15 cellular contexts compared by ENCODE assay signal in the genomic region with DNA sequence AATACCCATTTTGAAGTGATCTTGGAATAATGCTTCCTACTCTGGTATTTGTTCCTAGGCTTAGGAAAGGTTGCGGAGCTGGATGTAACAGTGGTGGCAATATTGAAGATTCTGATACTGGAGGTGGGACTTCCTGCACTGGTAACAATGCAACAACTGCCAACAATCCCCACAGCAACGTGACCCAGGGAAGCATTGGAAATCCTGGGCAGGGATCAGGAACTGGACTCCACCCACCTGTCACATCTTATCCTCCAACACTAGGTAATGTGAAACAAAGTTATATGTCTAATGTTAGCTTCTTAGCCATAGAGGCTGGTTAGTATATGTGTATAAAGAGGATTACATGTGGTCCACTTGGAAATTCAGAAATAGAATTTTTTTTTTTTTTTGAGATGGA.
DNase-seq lines count a peak whose midpoint lies in the region; ATAC-seq, FAIRE-seq and TF ChIP-seq lines count a peak whose summit lies in the region.
"Had no signal": no experiment of that assay in that cellular context is flagged by ENCODE, and none has a peak within 500 bp of the region (broad histone marks: within the 10 kb centered on the region; RNA-seq: fewer than 3 reads in every experiment).

No MANE protein-coding gene starts in this region.

- H3K36me3 Mint-ChIP-seq in endothelial cell (ENCODE audit: low read depth, unreplicated experiment) (peaks cover 26% of the 10 kb centered on the region), immature natural killer cell (peaks cover 22 to 44% (median 35%) of the 10 kb centered on the region in 3 donors)

- H3K27me3 Mint-ChIP-seq in endothelial cell (ENCODE audit: unreplicated experiment) (peaks cover 3% of the 10 kb centered on the region), immature natural killer cell (ENCODE audit: low read depth in 3 of 3) (peaks cover 0 to 2% (median 1%) of the 10 kb centered on the region in 3 donors)
- H3K27me3 Mint-ChIP-seq: CD4-positive, alpha-beta memory T cell had no signal

- DNase-seq in left ventricle myocardium superior: no peak
- DNase-seq in left cardiac atrium: no peak
- DNase-seq in HTR-8/SVneo (ENCODE audit: insufficient read length, low spot score): no peak
- DNase-seq in endothelial cell (ENCODE audit: low spot score): no peak
- DNase-seq in urothelium cell line (ENCODE audit: low spot score): no peak
- DNase-seq in NCI-H748 treated with DMSO at 0.1 percent for 48 hours (lab: John Stamatoyannopoulos, UW): no peak
- DNase-seq in immature natural killer cell: no peak
- no peak for DNase-seq in middle frontal gyrus (ENCODE audit: extremely low spot score, low spot score)
- DNase-seq: BE2C; CD4-positive, alpha-beta memory T cell; DMS79 had no signal

- FAIRE-seq in HTR-8/SVneo (lab: Jason Lieb, UNC): peak; percentile 76
- FAIRE-seq in urothelium cell line (lab: Jason Lieb, UNC): peak; percentile 72
- FAIRE-seq: A549, G401.6, GM12892, H54 had no signal

- no peak overlapping the region for H3K4me3 Mint-ChIP-seq in endothelial cell (ENCODE audit: unreplicated experiment)
- H3K4me3 Mint-ChIP-seq in immature natural killer cell: no peak overlapping the region
- H3K4me3 Mint-ChIP-seq: CD4-positive, alpha-beta memory T cell had no signal

- TF ChIP-seq CTCF in endothelial cell (IDR thresholded peaks at IDR 0.05; ENCODE audit: unreplicated experiment): no peak

- intact Hi-C loops in left ventricle myocardium superior (cut with micrococcal nuclease) (no loop called here), left cardiac atrium (cut with DNase I) (no loop called here)

- H3K9me3 Mint-ChIP-seq in endothelial cell (ENCODE audit: unreplicated experiment) (no peaks in the 10 kb centered on the region), immature natural killer cell (no peaks in the 10 kb centered on the region)
- H3K9me3 Mint-ChIP-seq: CD4-positive, alpha-beta memory T cell had no signal

- ATAC-seq in left ventricle myocardium superior: peak; percentile 52
- ATAC-seq in left cardiac atrium: no peak
- ATAC-seq: A549 had no signal

- peak overlapping the region; percentile 30 for H3K27ac Mint-ChIP-seq in endothelial cell (ENCODE audit: unreplicated experiment)
- no peak overlapping the region for H3K27ac Mint-ChIP-seq in immature natural killer cell
- H3K27ac Mint-ChIP-seq: CD4-positive, alpha-beta memory T cell had no signal

- H3K4me1 Mint-ChIP-seq in endothelial cell (ENCODE audit: unreplicated experiment) (no peaks in the 10 kb centered on the region), immature natural killer cell (peaks cover 6% of the 10 kb centered on the region in 2 donors)
